ENCODE assay signal across 18 cellular contexts in the genomic region with DNA sequence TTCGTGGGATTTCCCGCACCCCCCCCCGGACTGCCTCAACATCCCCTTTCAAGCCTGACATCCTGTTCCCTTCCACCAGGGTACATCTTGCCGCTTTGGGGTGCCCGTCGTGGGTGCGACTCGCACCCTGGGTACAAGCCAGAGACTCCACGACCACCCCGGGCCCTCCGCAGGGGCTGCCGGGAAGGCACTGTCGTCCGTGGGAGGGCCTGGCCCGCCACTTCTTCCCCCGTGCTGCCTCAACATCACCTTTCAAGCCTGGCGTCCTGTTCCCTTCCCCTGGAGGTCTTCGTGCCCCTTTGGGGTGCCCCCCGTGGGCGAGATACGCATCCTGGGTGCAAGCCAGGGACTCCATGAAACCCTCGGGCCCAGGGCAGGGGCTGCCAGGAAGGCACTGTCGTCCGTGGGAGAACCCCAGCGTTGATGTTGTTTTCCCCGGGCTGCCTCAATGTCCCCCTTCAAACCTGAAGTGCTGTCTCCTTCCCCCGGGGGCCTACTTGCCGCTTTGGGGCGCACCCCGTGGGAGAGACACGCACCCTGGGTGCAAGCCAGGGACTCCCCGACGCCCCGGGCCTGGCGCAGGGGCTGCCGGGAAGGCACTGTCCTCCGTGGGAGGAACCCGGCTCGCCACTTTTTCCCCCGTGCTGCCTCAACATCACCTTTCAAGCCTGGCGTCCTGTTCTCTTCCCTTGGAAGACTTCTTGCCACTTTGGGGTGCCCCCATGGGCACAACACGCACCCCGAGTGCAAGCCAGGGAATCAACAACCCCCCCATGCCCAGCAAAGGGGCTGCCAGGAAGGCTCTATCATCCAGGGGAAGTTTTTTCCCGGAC.
"Had no signal": no experiment of that assay in that cellular context is flagged by ENCODE, and none has a peak within 500 bp of the region (broad histone marks: within the 10 kb centered on the region; RNA-seq: fewer than 3 reads in every experiment).

No MANE protein-coding gene starts in this region.

- H3K27ac ChIP-seq: pancreas, prostate gland, right lobe of liver, thoracic aorta, transverse colon had no signal

- H3K27me3 ChIP-seq: pancreas, right lobe of liver, transverse colon had no signal

- FAIRE-seq: colon, pancreas had no signal

- H3K4me1 Mint-ChIP-seq: mesothelial cell of epicardium, natural killer cell, neural crest cell had no signal

- H3K27ac Mint-ChIP-seq: mesothelial cell of epicardium; natural killer cell; stimulated activated memory B cell treated with anti-CD40 and anti-IgM and Interleukin-4, amounts not matched to agents 10 μg/mL and 1 μg/mL and 100 μg/mL, for 72 hours; stimulated activated naive CD8-positive, alpha-beta T cell treated with anti-CD3 and anti-CD28 coated beads, Interleukin-15, Interleukin-2, amounts not matched to agents 100 ng/mL and 50 ng/mL, for 24 hours had no signal

- H3K36me3 ChIP-seq: pancreas, prostate gland, right lobe of liver, thoracic aorta, transverse colon had no signal

- H3K9me3 ChIP-seq: pancreas, prostate gland, right lobe of liver, thoracic aorta, transverse colon had no signal

- H3K4me3 ChIP-seq: pancreas, prostate gland, right lobe of liver, thoracic aorta, transverse colon had no signal

- H3K27me3 Mint-ChIP-seq: stimulated activated memory B cell treated with anti-CD40 and anti-IgM and Interleukin-4, amounts not matched to agents 10 μg/mL and 1 μg/mL and 100 μg/mL, for 72 hours; stimulated activated naive CD8-positive, alpha-beta T cell treated with anti-CD3 and anti-CD28 coated beads, Interleukin-15, Interleukin-2, amounts not matched to agents 100 ng/mL and 50 ng/mL, for 24 hours had no signal

- H3K4me1 ChIP-seq: pancreas, prostate gland, right lobe of liver, transverse colon had no signal

- DNase-seq: cerebellar nuclear complex; dermis blood vessel endothelial cell; effector CD4-positive, alpha-beta T cell; foreskin melanocyte; hippocampal formation; natural killer cell; nucleus accumbens; right lobe of liver; stimulated activated CD4-positive, alpha-beta T cell treated with anti-CD3 and anti-CD28 coated beads, Interleukin-4, amount 100 ng/mL, for 1 hour; transverse colon had no signal

- H3K4me3 Mint-ChIP-seq: mesothelial cell of epicardium; natural killer cell; neural crest cell; stimulated activated memory B cell treated with anti-CD40 and anti-IgM and Interleukin-4, amounts not matched to agents 10 μg/mL and 1 μg/mL and 100 μg/mL, for 72 hours; stimulated activated naive CD8-positive, alpha-beta T cell treated with anti-CD3 and anti-CD28 coated beads, Interleukin-15, Interleukin-2, amounts not matched to agents 100 ng/mL and 50 ng/mL, for 24 hours had no signal
